In genomic region chr1:208357663-208358507, GRCh38 we compare ENCODE assay signal across 17 cellular contexts.
DNase-seq lines count a peak whose midpoint lies in the region; ATAC-seq, FAIRE-seq and TF ChIP-seq lines count a peak whose summit lies in the region.
"Had no signal": no experiment of that assay in that cellular context is flagged by ENCODE, and none has a peak within 500 bp of the region (broad histone marks: within the 10 kb centered on the region; RNA-seq: fewer than 3 reads in every experiment).

No MANE protein-coding gene starts in this region.

- POLR2A ChIA-PET in SK-N-SH (lab: Yijun Ruan, JAX), result no interaction called here

- no peak for TF ChIP-seq POLR2A in uterus (IDR thresholded peaks at IDR 0.05)

- no peaks in the 10 kb centered on the region for H3K79me2 ChIP-seq in SK-N-SH (ENCODE audit: insufficient read depth)
- H3K79me2 ChIP-seq in hepatocyte, result no peaks in the 10 kb centered on the region

- H3K4me2 ChIP-seq in SK-N-SH, result no peak overlapping the region
- H3K4me2 ChIP-seq in hepatocyte, result peak overlapping the region; percentile 59
- H3K4me2 ChIP-seq: A549, BLaER1 had no signal

- CTCF ChIA-PET in SK-N-SH (lab: Yijun Ruan, JAX), result interaction anchor here (0.9 to 1.4 kb wide), 3 partner anchors 10 to 28 kb away, joined by 3 read pairs; no protein-coding TSS in a partner anchor

- H4K20me1 ChIP-seq in SK-N-SH (ENCODE audit: insufficient read depth), result no peaks in the 10 kb centered on the region
- H4K20me1 ChIP-seq in hepatocyte (ENCODE audit: insufficient read depth, poor library complexity, severe bottlenecking), result no peaks in the 10 kb centered on the region
- H4K20me1 ChIP-seq: BLaER1 had no signal

- H3K27me3 ChIP-seq in SK-N-SH (ENCODE audit: insufficient read depth), result no peaks in the 10 kb centered on the region
- H3K27me3 ChIP-seq in hepatocyte, result no peaks in the 10 kb centered on the region
- no peaks in the 10 kb centered on the region for H3K27me3 ChIP-seq in left lung
- no peaks in the 10 kb centered on the region for H3K27me3 ChIP-seq in small intestine (ENCODE audit: control insufficient read depth in 2 of 2, insufficient read depth in 2 of 2, low read length in 2 of 2)
- no peaks in the 10 kb centered on the region for H3K27me3 ChIP-seq in uterus
- H3K27me3 ChIP-seq: BLaER1 had no signal

- no peaks in the 10 kb centered on the region for H3K36me3 ChIP-seq in SK-N-SH (replicated peaks in 1 of 2; ENCODE audit: control insufficient read depth in 1 of 2, insufficient read depth in 2 of 2, low read length in 1 of 2)
- H3K36me3 ChIP-seq in hepatocyte (replicated peaks; ENCODE audit: insufficient read depth, low read depth), result no peaks in the 10 kb centered on the region
- no peaks in the 10 kb centered on the region for H3K36me3 ChIP-seq in left lung
- no peaks in the 10 kb centered on the region for H3K36me3 ChIP-seq in small intestine (ENCODE audit: control insufficient read depth in 2 of 2, insufficient read depth in 2 of 2, low read length in 2 of 2)
- no peaks in the 10 kb centered on the region for H3K36me3 ChIP-seq in uterus
- H3K36me3 ChIP-seq: BLaER1, HAP-1 had no signal

- ATAC-seq in SK-N-SH treated with all-trans-retinoic acid at 6 μM for 48 hours (peak; percentile 41; the same call in 1 of the 3 replicates), left lung (peak; percentile 41)
- ATAC-seq: A549 had no signal

- no peak overlapping the region for H3K9ac ChIP-seq in SK-N-SH
- H3K9ac ChIP-seq: BLaER1, GM23248 had no signal

- WGBS in SK-N-SH (ENCODE audit: low lambda C conversion rate), result 42% methylated on average over 8 of the region's 8 CpGs
- 15% methylated on average over 8 of the region's 8 CpGs for WGBS in hepatocyte (ENCODE audit: low lambda C conversion rate, missing lambda C conversion rate)
- whole genome bisulfite sequencing in small intestine, 3 donors, result 9 to 43% (median 20%) methylated on average over 8 of the region's 8 CpGs

- H3K9me2 ChIP-seq in SK-N-SH (no peaks in the 10 kb centered on the region), hepatocyte (replicated peaks; ENCODE audit: insufficient read depth) (no peaks in the 10 kb centered on the region)

- TF ChIP-seq EP300 in SK-N-SH (IDR thresholded peaks at IDR 0.05; ENCODE audit: borderline replicate concordance in 1 of 2, low read depth in 1 of 2, low read length in 1 of 2), result no peak

- no peak for TF ChIP-seq RAD21 in SK-N-SH (IDR thresholded peaks at IDR 0.05; ENCODE audit: low read length)

- H2AFZ ChIP-seq in SK-N-SH (ENCODE audit: low read depth) (no peak overlapping the region), hepatocyte (peak overlapping the region; percentile 3)
- H2AFZ ChIP-seq: GM23248 had no signal

- H3K9me3 ChIP-seq in SK-N-SH, result no peaks in the 10 kb centered on the region
- no peaks in the 10 kb centered on the region for H3K9me3 ChIP-seq in hepatocyte (ENCODE audit: low read depth)
- no peaks in the 10 kb centered on the region for H3K9me3 ChIP-seq in left lung
- no peaks in the 10 kb centered on the region for H3K9me3 ChIP-seq in small intestine (ENCODE audit: control insufficient read depth, low read depth)
- H3K9me3 ChIP-seq in uterus, result no peaks in the 10 kb centered on the region
- H3K9me3 ChIP-seq: A549, BLaER1, HAP-1 had no signal

- DNase-seq in SK-N-SH (no peak), hepatocyte (ENCODE audit: low spot score) (peak; percentile 22), left lung (no peak), small intestine (peak; percentile 72), ACHN (no peak), uterus (no peak), OCI-M1 (lab: John Stamatoyannopoulos, UW) (no peak)
- DNase-seq: CD4-positive, alpha-beta memory T cell; DMS153; DMS79; GDM1; GM23248 had no signal

- intact Hi-C loops in left lung (cut with DNase I), result no loop called here
- intact Hi-C loops in uterus (cut with DNase I; ENCODE audit: low total_unique reads), result no loop called here

- TF ChIP-seq CTCF in SK-N-SH (IDR thresholded peaks at IDR 0.05) (no peak), hepatocyte (IDR thresholded peaks at IDR 0.05; ENCODE audit: poor library complexity) (no peak), left lung (IDR thresholded peaks at IDR 0.05) (no peak), uterus (IDR thresholded peaks at IDR 0.05) (no peak)

- no peak for FAIRE-seq in small intestine (lab: Jason Lieb, UNC)
- FAIRE-seq: A549 had no signal

- in situ Hi-C loops in ACHN (cut with HindIII; ENCODE audit: low pct_ligation_motif_present, low pct_unique_long_range_greater_than_20kb, low sequenced_read_pairs), result no loop called here

- peaks cover 0 to 6% of the 10 kb centered on the region in 2 experiments; a peak in 2 of 4 replicates for H3K4me1 ChIP-seq in SK-N-SH (ENCODE audit: control insufficient read depth in 1 of 2, insufficient read depth in 2 of 2, low read depth in 1 of 2, low read length in 1 of 2)
- peaks cover 20% of the 10 kb centered on the region for H3K4me1 ChIP-seq in hepatocyte (ENCODE audit: insufficient read depth)
- no peaks in the 10 kb centered on the region for H3K4me1 ChIP-seq in left lung
- peaks cover 2% of the 10 kb centered on the region in 2 donors for H3K4me1 ChIP-seq in small intestine (ENCODE audit: control insufficient read depth in 2 of 2, insufficient read depth in 1 of 2, low read depth in 1 of 2, low read length in 1 of 2)
- H3K4me1 ChIP-seq in uterus, result no peaks in the 10 kb centered on the region
- H3K4me1 ChIP-seq: A549, HAP-1 had no signal

- H3K27ac ChIP-seq in SK-N-SH (ENCODE audit: low read depth in 2 of 2, low read length in 1 of 2), result no peak overlapping the region; a peak in 1 of 4 replicates
- H3K27ac ChIP-seq in hepatocyte, result peak overlapping the region; percentile 36
- H3K27ac ChIP-seq in left lung, result no peak overlapping the region
- H3K27ac ChIP-seq in small intestine (ENCODE audit: low read depth in 1 of 2, low read length in 1 of 2), result peak overlapping the region in 1 of 2 donors; percentile 46
- no peak overlapping the region for H3K27ac ChIP-seq in uterus
- H3K27ac ChIP-seq: 22Rv1, A549, BLaER1, GM23248 had no signal

- no peaks in the 10 kb centered on the region for H3F3A ChIP-seq in SK-N-SH (replicated peaks; ENCODE audit: insufficient read depth)

- H3K4me3 ChIP-seq in SK-N-SH (ENCODE audit: low read depth in 2 of 2, low read length in 1 of 2), result no peak overlapping the region
- H3K4me3 ChIP-seq in hepatocyte, result no peak overlapping the region
- no peak overlapping the region for H3K4me3 ChIP-seq in left lung
- no peak overlapping the region for H3K4me3 ChIP-seq in small intestine (ENCODE audit: low read depth in 1 of 2, low read length in 2 of 2)
- H3K4me3 ChIP-seq in uterus, result no peak overlapping the region
- H3K4me3 ChIP-seq: A549, BLaER1, GM23248, HAP-1 had no signal

TF ChIP-seq in SK-N-SH treated with all-trans-retinoic acid at 6 μM for 48 hours, 23 proteins besides CTCF, POLR2A, EP300 and RAD21 (continues in another document):
- TF ChIP-seq ZFP3 (CRISPR knock-in tag; IDR thresholded peaks at IDR 0.05) (no peak), POU6F1 (CRISPR knock-in tag; IDR thresholded peaks at IDR 0.05; ENCODE audit: borderline replicate concordance, low read depth) (no peak), ZNF8 (CRISPR knock-in tag; IDR thresholded peaks at IDR 0.05) (no peak)

TF ChIP-seq in SK-N-SH, 30 proteins besides CTCF, POLR2A, EP300 and RAD21 (continues in another document):
- TF ChIP-seq GATA2 (CRISPR knock-in tag; IDR thresholded peaks at IDR 0.05) (no peak), TCF12 (IDR thresholded peaks at IDR 0.05) (no peak), SMC3 (IDR thresholded peaks at IDR 0.05; ENCODE audit: low read depth, low read length) (no peak), RFX5 (IDR thresholded peaks at IDR 0.05; ENCODE audit: low read length) (no peak), USF2 (IDR thresholded peaks at IDR 0.05; ENCODE audit: borderline replicate concordance, low read depth, low read length) (no peak), MXI1 (IDR thresholded peaks at IDR 0.05; ENCODE audit: low read depth, low read length) (no peak), NFIC (IDR thresholded peaks at IDR 0.05; ENCODE audit: borderline replicate concordance) (no peak), SIN3A (IDR thresholded peaks at IDR 0.05; ENCODE audit: borderline replicate concordance, low read depth, low read length) (no peak), TEAD4 (IDR thresholded peaks at IDR 0.05; ENCODE audit: borderline replicate concordance, insufficient read depth) (no peak), YY1 (IDR thresholded peaks at IDR 0.05; ENCODE audit: low read depth) (no peak), NRF1 (IDR thresholded peaks at IDR 0.05; ENCODE audit: low read depth, low read length) (no peak), TAF1 (IDR thresholded peaks at IDR 0.05; ENCODE audit: borderline replicate concordance, low read depth, low read length) (no peak), REST (IDR thresholded peaks at IDR 0.05; ENCODE audit: low read depth, low read length) (no peak)

Comparison
In these comparisons a context has a peak if more than half of its experiments do, and no peak if none do; other contexts are left out.
1. DNase-seq: peak in hepatocyte (single experiment) and small intestine (single experiment); none in SK-N-SH (single experiment), left lung (0 of 2), ACHN (single experiment), uterus (0 of 2) and OCI-M1 (single experiment).